10 cellular contexts compared by ENCODE assay signal in the genomic region with DNA sequence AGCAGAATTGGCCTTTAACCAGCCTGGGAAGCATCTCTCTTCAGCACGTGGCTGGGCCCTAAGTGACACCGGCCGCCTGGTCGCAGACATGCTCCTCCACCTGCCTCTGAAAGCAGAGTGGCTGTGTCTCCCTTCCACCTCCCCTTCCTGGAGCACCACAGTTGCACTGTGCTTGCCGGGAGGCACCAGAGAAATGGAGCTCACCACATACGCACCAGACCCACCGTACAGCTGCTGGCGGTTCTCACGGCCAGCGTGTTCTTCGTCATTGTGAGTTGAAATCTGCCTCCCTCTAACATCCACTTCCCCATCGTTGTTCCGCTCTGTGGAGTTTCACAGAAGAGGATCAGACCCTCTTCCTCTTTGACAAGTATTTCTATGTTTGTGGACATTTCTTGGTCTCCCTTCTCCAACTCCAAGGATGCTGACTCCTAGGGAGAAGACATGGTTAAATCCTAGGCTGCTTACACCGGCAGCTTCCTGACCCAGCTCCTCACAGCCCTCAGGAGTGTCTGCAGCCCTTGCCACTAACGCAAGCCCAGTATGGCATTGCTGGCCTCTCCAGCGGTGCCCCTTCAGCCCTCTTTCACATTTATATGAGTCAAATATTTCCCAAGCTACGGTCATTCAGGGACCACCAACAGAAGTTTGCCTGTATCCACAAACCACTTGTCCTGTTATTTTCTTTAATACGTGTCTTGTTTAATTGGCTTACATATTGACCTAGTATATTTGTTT. TPM values are rescaled to one million over a fixed set of nuclear protein-coding genes. Genes with fewer than 3 reads are reported as not detected.
DNase-seq lines count a peak whose midpoint lies in the region; ATAC-seq and TF ChIP-seq lines count a peak whose summit lies in the region.
"Had no signal": no experiment of that assay in that cellular context is flagged by ENCODE, and none has a peak within 500 bp of the region (broad histone marks: within the 10 kb centered on the region; RNA-seq: fewer than 3 reads in every experiment).

No MANE protein-coding gene starts in this region.

- CTCF ChIA-PET in CD8-positive, alpha-beta memory T cell (lab: Charles Lee) = no interaction called here

- peaks cover 9% of the 10 kb centered on the region for H3K4me1 Mint-ChIP-seq in memory B cell
- H3K4me1 Mint-ChIP-seq in CD8-positive, alpha-beta memory T cell = peaks cover 5 to 6% (median 5%) of the 10 kb centered on the region in 3 donors

- H3K27ac ChIP-seq in right cardiac atrium (ENCODE audit: low read length) = no peak overlapping the region
- no peak overlapping the region for H3K27ac ChIP-seq in upper lobe of right lung
- H3K27ac ChIP-seq in psoas muscle = no peak overlapping the region
- H3K27ac ChIP-seq in CD8-positive, alpha-beta memory T cell (ENCODE audit: low read depth, low read length) = no peak overlapping the region

- DNase-seq in Right ventricle myocardium superior (no peak), right cardiac atrium (no peak), NOMO-1 treated with dmso at 0.1 percent for 144 hours (lab: John Stamatoyannopoulos, UW; ENCODE audit: unreplicated experiment) (peak; percentile 15), memory B cell (ENCODE audit: low spot score in 2 of 2) (no peak), upper lobe of right lung (peak; percentile 51), psoas muscle (no peak), dedifferentiated amniotic fluid mesenchymal stem cell (ENCODE audit: extremely low spot score) (no peak)
- no peak for DNase-seq in CD8-positive, alpha-beta memory T cell
- DNase-seq: DMS 273 treated with DMSO at 0.1 percent for 48 hours had no signal

- no peaks in the 10 kb centered on the region for H3K27me3 ChIP-seq in right cardiac atrium (ENCODE audit: control insufficient read depth, insufficient read depth)
- H3K27me3 ChIP-seq in upper lobe of right lung = no peaks in the 10 kb centered on the region
- H3K27me3 ChIP-seq in psoas muscle (ENCODE audit: insufficient read depth in 3 of 3, low read length in 2 of 3) = no peaks in the 10 kb centered on the region
- no peaks in the 10 kb centered on the region for H3K27me3 ChIP-seq in CD8-positive, alpha-beta memory T cell (ENCODE audit: insufficient read depth, low read length, poor library complexity, severe bottlenecking)

- peaks cover 5% of the 10 kb centered on the region for H3K27me3 Mint-ChIP-seq in memory B cell
- H3K27me3 Mint-ChIP-seq in CD8-positive, alpha-beta memory T cell = peaks cover 1 to 6% of the 10 kb centered on the region in 2 donors

- H3K27ac Mint-ChIP-seq in memory B cell = no peak overlapping the region
- no peak overlapping the region for H3K27ac Mint-ChIP-seq in CD8-positive, alpha-beta memory T cell

- H3K36me3 ChIP-seq in upper lobe of right lung (no peaks in the 10 kb centered on the region), psoas muscle (ENCODE audit: insufficient read depth in 1 of 2, low read depth in 1 of 2) (no peaks in the 10 kb centered on the region)
- H3K36me3 ChIP-seq in CD8-positive, alpha-beta memory T cell (ENCODE audit: insufficient read depth, low read length) = no peaks in the 10 kb centered on the region

- 60% methylated on average over 18 of the region's 18 CpGs for WGBS in right cardiac atrium
- 62 to 83% (median 80%) methylated on average over 17 to 18 of the region's 18 CpGs for WGBS in psoas muscle, 3 donors

- H3K9me3 Mint-ChIP-seq in memory B cell = no peaks in the 10 kb centered on the region
- H3K9me3 Mint-ChIP-seq in CD8-positive, alpha-beta memory T cell = no peaks in the 10 kb centered on the region

- no peaks in the 10 kb centered on the region for H3K36me3 Mint-ChIP-seq in memory B cell
- H3K36me3 Mint-ChIP-seq in CD8-positive, alpha-beta memory T cell = no peaks in the 10 kb centered on the region

- H3K9me3 ChIP-seq in right cardiac atrium (ENCODE audit: control insufficient read depth, low read length) (no peaks in the 10 kb centered on the region), upper lobe of right lung (no peaks in the 10 kb centered on the region), psoas muscle (no peaks in the 10 kb centered on the region)
- no peaks in the 10 kb centered on the region for H3K9me3 ChIP-seq in CD8-positive, alpha-beta memory T cell (ENCODE audit: low read length)

- POLR2A ChIA-PET in CD8-positive, alpha-beta memory T cell (lab: Charles Lee) = no interaction called here

- TF ChIP-seq CTCF in upper lobe of right lung (IDR thresholded peaks at IDR 0.05) (no peak), psoas muscle (IDR thresholded peaks at IDR 0.05) (no peak)

- H3K4me3 Mint-ChIP-seq in memory B cell = no peak overlapping the region
- no peak overlapping the region for H3K4me3 Mint-ChIP-seq in CD8-positive, alpha-beta memory T cell

- intact Hi-C loops in Right ventricle myocardium superior (cut with DNase I) = no loop called here
- intact Hi-C loops in right cardiac atrium (cut with DNase I) = no loop called here
- intact Hi-C loops in upper lobe of right lung (cut with DNase I) = no loop called here
- intact Hi-C loops in psoas muscle (cut with DNase I) = no loop called here

- H3K4me3 ChIP-seq in right cardiac atrium (ENCODE audit: low read length) = no peak overlapping the region
- H3K4me3 ChIP-seq in upper lobe of right lung = no peak overlapping the region
- H3K4me3 ChIP-seq in psoas muscle = no peak overlapping the region
- H3K4me3 ChIP-seq in CD8-positive, alpha-beta memory T cell (ENCODE audit: low read length) = no peak overlapping the region

- H3K4me1 ChIP-seq in right cardiac atrium (ENCODE audit: control insufficient read depth, insufficient read depth, low read length) (no peaks in the 10 kb centered on the region), upper lobe of right lung (no peaks in the 10 kb centered on the region), psoas muscle (no peaks in the 10 kb centered on the region)
- H3K4me1 ChIP-seq in CD8-positive, alpha-beta memory T cell (ENCODE audit: insufficient read depth, low read length) = peaks cover 7% of the 10 kb centered on the region

- ATAC-seq in Right ventricle myocardium superior (ENCODE audit: poor library complexity) (peak; percentile 36), right cardiac atrium (no peak), memory B cell (ENCODE audit: low read depth) (peak; percentile 76), upper lobe of right lung (peak; percentile 72), psoas muscle (no peak)

RNA-seq across cellular contexts. Expression of gene KRT5, which starts 11.5 kb away (rescaled TPM):
- total RNA-seq in Right ventricle myocardium superior (not detected), right cardiac atrium (not detected), upper lobe of right lung (8.8 TPM), psoas muscle (1 to 10 TPM in 1 of 4 donors, under 1 TPM in 2, not detected in 1; 0.61 to 1.4 (median 0.85) TPM)
- polyA plus RNA-seq in right cardiac atrium (0.07 TPM), psoas muscle (under 1 TPM; 0.21 to 0.86 (median 0.48) TPM)
- not detected for total RNA-seq in CD8-positive, alpha-beta memory T cell
- not detected for polyA plus RNA-seq in CD8-positive, alpha-beta memory T cell
- total RNA-seq: H4 had no signal

RNA-seq across cellular contexts. Expression of gene KRT71, which starts 21.2 kb away (rescaled TPM):
- total RNA-seq in Right ventricle myocardium superior (not detected), right cardiac atrium (not detected), upper lobe of right lung (not detected), psoas muscle (not detected)
- polyA plus RNA-seq in right cardiac atrium (not detected), psoas muscle (not detected)
- not detected for total RNA-seq in CD8-positive, alpha-beta memory T cell
- not detected for polyA plus RNA-seq in CD8-positive, alpha-beta memory T cell
- total RNA-seq: H4 had no signal

RNA-seq across cellular contexts. Expression of gene KRT6A, which starts 38.7 kb away (rescaled TPM):
- total RNA-seq in Right ventricle myocardium superior = not detected
- total RNA-seq in right cardiac atrium = not detected
- not detected for polyA plus RNA-seq in right cardiac atrium
- total RNA-seq in upper lobe of right lung = 3.0 TPM
- 1 to 10 TPM in 2 of 4 donors, under 1 TPM in 1, not detected in 1; 0.53 to 1.4 (median 1.2) TPM for total RNA-seq in psoas muscle
- under 1 TPM; 0.13 to 0.51 (median 0.35) TPM for polyA plus RNA-seq in psoas muscle
- not detected for total RNA-seq in CD8-positive, alpha-beta memory T cell
- not detected for polyA plus RNA-seq in CD8-positive, alpha-beta memory T cell
- total RNA-seq: H4 had no signal

RNA-seq across cellular contexts. Expression of gene KRT74, which starts 41.9 kb away (rescaled TPM):
- total RNA-seq in Right ventricle myocardium superior (not detected), right cardiac atrium (1 to 10 TPM in 2 of 4 donors, under 1 TPM in 2; 0.47 to 2.2 (median 1.2) TPM), upper lobe of right lung (not detected), psoas muscle (not detected)
- polyA plus RNA-seq in right cardiac atrium (0.14 TPM), psoas muscle (not detected)
- total RNA-seq in CD8-positive, alpha-beta memory T cell = not detected
- not detected for polyA plus RNA-seq in CD8-positive, alpha-beta memory T cell
- total RNA-seq: H4 had no signal

RNA-seq across cellular contexts. Expression of gene KRT6C, which starts 58.1 kb away (rescaled TPM):
- total RNA-seq in Right ventricle myocardium superior = not detected
- not detected for total RNA-seq in right cardiac atrium
- polyA plus RNA-seq in right cardiac atrium = not detected
- not detected for total RNA-seq in upper lobe of right lung
- total RNA-seq in psoas muscle = under 1 TPM in 2 of 4 donors, not detected in 2; 0.21 to 0.24 TPM
- polyA plus RNA-seq in psoas muscle = under 1 TPM in 1 of 3 donors, not detected in 2; 0.04 TPM
- not detected for total RNA-seq in CD8-positive, alpha-beta memory T cell
- polyA plus RNA-seq in CD8-positive, alpha-beta memory T cell = not detected
- total RNA-seq: H4 had no signal

Comparison
In these comparisons a context has a peak if more than half of its experiments do, and no peak if none do; other contexts are left out.
1. ATAC-seq: peak in Right ventricle myocardium superior (single experiment), memory B cell (single experiment) and upper lobe of right lung (single experiment); none in right cardiac atrium (0 of 2) and psoas muscle (0 of 4).
2. DNase-seq: peak in NOMO-1 treated with dmso at 0.1 percent for 144 hours (single experiment) and upper lobe of right lung (single experiment); none in Right ventricle myocardium superior (single experiment), right cardiac atrium (0 of 3), memory B cell (0 of 2), psoas muscle (0 of 2), CD8-positive, alpha-beta memory T cell (0 of 5) and dedifferentiated amniotic fluid mesenchymal stem cell (single experiment).